ENCODE assay signal across 8 cellular contexts in genomic region chr12:71840226-71840847, GRCh38. TPM values are rescaled to one million over a fixed set of nuclear protein-coding genes. Genes with fewer than 3 reads are reported as not detected.
DNase-seq lines count a peak whose midpoint lies in the region; ATAC-seq and TF ChIP-seq lines count a peak whose summit lies in the region.

No MANE protein-coding gene starts in this region.

- peak overlapping the region; percentile 92 for H3K4me3 Mint-ChIP-seq in activated CD4-positive, alpha-beta memory T cell treated with anti-CD3 and anti-CD28 coated beads, Interleukin-2, amount 10 ng/mL, durations not matched to agents 7 days and 5 days

- no peaks in the 10 kb centered on the region for H4K20me1 ChIP-seq in KMS-11 (ENCODE audit: insufficient read depth)

- H3K36me3 Mint-ChIP-seq in activated CD4-positive, alpha-beta memory T cell treated with anti-CD3 and anti-CD28 coated beads, Interleukin-2, amount 10 ng/mL, durations not matched to agents 7 days and 5 days (ENCODE audit: low read depth), result peaks cover 14% of the 10 kb centered on the region

- H3K27me3 ChIP-seq in KMS-11 (ENCODE audit: insufficient read depth, low read depth), result no peaks in the 10 kb centered on the region
- no peaks in the 10 kb centered on the region for H3K27me3 ChIP-seq in foreskin keratinocyte
- no peaks in the 10 kb centered on the region for H3K27me3 ChIP-seq in parathyroid adenoma (ENCODE audit: control insufficient read depth, insufficient read depth, low read length)

- H3K4me1 Mint-ChIP-seq in activated CD4-positive, alpha-beta memory T cell treated with anti-CD3 and anti-CD28 coated beads, Interleukin-2, amount 10 ng/mL, durations not matched to agents 7 days and 5 days, result peaks cover 37% of the 10 kb centered on the region

- H2AFZ ChIP-seq in KMS-11 (ENCODE audit: low read depth), result peak overlapping the region; percentile 98
- H2AFZ ChIP-seq in parathyroid adenoma, result peak overlapping the region; percentile 99

- H3K4me3 ChIP-seq in KMS-11 (IDR thresholded peaks at IDR 0.05; ENCODE audit: insufficient read depth, low read depth, low read length), result peak overlapping the region; percentile 48
- peak overlapping the region; percentile 81 for H3K4me3 ChIP-seq in parathyroid adenoma (ENCODE audit: low read depth, low read length)

- H3K9me3 ChIP-seq in parathyroid adenoma (ENCODE audit: control insufficient read depth, low read length), result no peaks in the 10 kb centered on the region

- DNase-seq in EL (peak; percentile 78), foreskin keratinocyte (peak; percentile 63 to 81), DMS114 treated with DMSO at 0.1 percent for 48 hours (lab: John Stamatoyannopoulos, UW; ENCODE audit: unreplicated experiment) (no peak), mucosa of gallbladder (ENCODE audit: low spot score) (no peak)
- peak; percentile 22 for DNase-seq in activated CD4-positive, alpha-beta memory T cell treated with anti-CD3 and anti-CD28 coated beads, Interleukin-2, amount 10 ng/mL, durations not matched to agents 7 days and 5 days

- no peaks in the 10 kb centered on the region for H3K9me3 Mint-ChIP-seq in activated CD4-positive, alpha-beta memory T cell treated with anti-CD3 and anti-CD28 coated beads, Interleukin-2, amount 10 ng/mL, durations not matched to agents 7 days and 5 days

- ATAC-seq in GM21515 (IDR thresholded peaks at IDR 0.05; ENCODE audit: unreplicated experiment) (peak; percentile 22), foreskin keratinocyte (peak; percentile 77)

- H3K27me3 Mint-ChIP-seq in activated CD4-positive, alpha-beta memory T cell treated with anti-CD3 and anti-CD28 coated beads, Interleukin-2, amount 10 ng/mL, durations not matched to agents 7 days and 5 days, result no peaks in the 10 kb centered on the region

- H3K27ac ChIP-seq in KMS-11, result peak overlapping the region; percentile 92
- H3K27ac ChIP-seq in foreskin keratinocyte, result peak overlapping the region; percentile 92
- H3K27ac ChIP-seq in parathyroid adenoma, result peak overlapping the region; percentile 93

- TF ChIP-seq CTCF in KMS-11 (conservative IDR thresholded peaks at IDR 0.05; ENCODE audit: low read depth, low read length) (no peak), foreskin keratinocyte (conservative IDR thresholded peaks at IDR 0.05) (no peak), parathyroid adenoma (IDR thresholded peaks at IDR 0.05) (no peak)

- peak overlapping the region; percentile 97 for H3K27ac Mint-ChIP-seq in activated CD4-positive, alpha-beta memory T cell treated with anti-CD3 and anti-CD28 coated beads, Interleukin-2, amount 10 ng/mL, durations not matched to agents 7 days and 5 days

- peak overlapping the region; percentile 94 for H3K4me2 ChIP-seq in KMS-11
- peak overlapping the region; percentile 95 for H3K4me2 ChIP-seq in parathyroid adenoma (ENCODE audit: low read length)

- H3K9ac ChIP-seq in KMS-11 (peak overlapping the region; percentile 89), parathyroid adenoma (peak overlapping the region; percentile 25)

- CTCF ChIA-PET in activated CD4-positive, alpha-beta memory T cell treated with anti-CD3 and anti-CD28 coated beads, Interleukin-2, amount 10 ng/mL, durations not matched to agents 7 days and 5 days (lab: Charles Lee), result interaction anchor here (1.4 to 3.7 kb wide), 3 partner anchors 60 to 178 kb away, joined by 4 to 23 read pairs (median 6); partner anchors contain the start of gene RAB21

- H3K36me3 ChIP-seq in KMS-11 (ENCODE audit: insufficient read depth), result no peaks in the 10 kb centered on the region
- H3K36me3 ChIP-seq in parathyroid adenoma (ENCODE audit: control insufficient read depth, insufficient read depth, low read length), result no peaks in the 10 kb centered on the region

- H3K4me1 ChIP-seq in KMS-11 (ENCODE audit: low read depth, poor library complexity, severe bottlenecking), result peaks cover 25% of the 10 kb centered on the region
- no peaks in the 10 kb centered on the region for H3K4me1 ChIP-seq in foreskin keratinocyte
- peaks cover 8% of the 10 kb centered on the region for H3K4me1 ChIP-seq in parathyroid adenoma

- H3K79me2 ChIP-seq in KMS-11 (ENCODE audit: insufficient read depth, low read depth) (peaks cover 66% of the 10 kb centered on the region), parathyroid adenoma (peaks cover 32% of the 10 kb centered on the region)

- POLR2A ChIA-PET in activated CD4-positive, alpha-beta memory T cell treated with anti-CD3 and anti-CD28 coated beads, Interleukin-2, amount 10 ng/mL, durations not matched to agents 7 days and 5 days (lab: Charles Lee), result interaction anchor here (0.6 to 3.5 kb wide), 12 partner anchors 9 to 1596 kb away, joined by 3 to 48 read pairs (median 4); partner anchors contain the start of genes RAB21, THAP2, TMEM19 and ZFC3H1

RNA-seq across cellular contexts. Expression of gene TBC1D15, which starts 0.8 kb away (rescaled TPM):
- 10 to 100 TPM; 60.6 to 67.3 TPM for total RNA-seq in activated CD4-positive, alpha-beta memory T cell treated with anti-CD3 and anti-CD28 coated beads, Interleukin-2, amount 10 ng/mL, durations not matched to agents 7 days and 5 days
- total RNA-seq in foreskin keratinocyte (15.7 and 17.1 TPM in 2 replicates), mucosa of gallbladder (39.6 TPM)
- 6.5 and 8.0 TPM in 2 replicates for polyA plus RNA-seq in foreskin keratinocyte

Comparison
In these comparisons a context has a peak if more than half of its experiments do, and no peak if none do; other contexts are left out.
1. DNase-seq: peak in EL (single experiment), activated CD4-positive, alpha-beta memory T cell treated with anti-CD3 and anti-CD28 coated beads, Interleukin-2, amount 10 ng/mL, durations not matched to agents 7 days and 5 days (single experiment) and foreskin keratinocyte (2 of 2); none in DMS114 treated with DMSO at 0.1 percent for 48 hours (single experiment) and mucosa of gallbladder (single experiment).
2. Peak in every context shown above with its lines, with median percentiles within 50 percentile points of each other: H3K27ac ChIP-seq.